20 cellular contexts compared by ENCODE assay signal in the genomic region with DNA sequence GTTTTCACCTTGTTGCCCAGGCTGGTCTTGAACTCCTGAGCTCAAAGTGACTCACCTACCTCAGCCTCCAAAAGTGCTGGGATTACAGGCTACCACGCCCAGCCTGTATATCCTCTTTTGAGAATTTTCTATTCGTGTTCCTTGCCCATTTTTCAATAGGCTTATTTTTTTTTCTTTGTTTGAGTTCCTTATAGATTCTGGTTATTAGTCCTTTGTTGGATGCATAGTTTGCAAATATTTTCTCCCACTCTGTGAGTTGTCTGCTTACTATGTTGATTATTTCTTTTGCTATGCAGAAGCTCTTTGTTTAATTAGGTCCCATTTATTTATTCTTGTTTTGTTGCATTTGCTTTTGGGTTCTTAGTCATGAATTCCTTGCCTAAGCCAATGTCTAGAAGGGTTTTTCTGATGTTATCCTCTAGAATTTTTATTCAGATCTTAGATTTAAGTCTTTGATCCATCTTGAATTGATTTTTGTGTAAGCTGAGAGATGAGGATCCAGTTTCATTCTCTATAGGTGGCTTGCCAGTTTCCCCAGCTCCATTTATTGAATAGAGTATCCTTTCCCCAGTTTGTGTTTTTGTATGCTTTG. TPM values are rescaled to one million over a fixed set of nuclear protein-coding genes. Genes with fewer than 3 reads are reported as not detected.
DNase-seq lines count a peak whose midpoint lies in the region; ATAC-seq and TF ChIP-seq lines count a peak whose summit lies in the region.
"Had no signal": no experiment of that assay in that cellular context is flagged by ENCODE, and none has a peak within 500 bp of the region (broad histone marks: within the 10 kb centered on the region; RNA-seq: fewer than 3 reads in every experiment).

No MANE protein-coding gene starts in this region.

- peaks cover 20% of the 10 kb centered on the region for H3K4me1 Mint-ChIP-seq in activated T-helper 17 cell treated with anti-CD3 and anti-CD28 coated beads, Interleukin-2, amount 50 U/mL, for 72 hours

- TF ChIP-seq POLR2A in heart left ventricle (IDR thresholded peaks at IDR 0.05) = no peak

- intact Hi-C loops in left ventricle myocardium inferior (cut with micrococcal nuclease) (no loop called here), heart left ventricle (cut with DNase I) (no loop called here)

- H3K27ac ChIP-seq in left ventricle myocardium inferior (replicated peaks) = peak overlapping the region; percentile 53
- H3K27ac ChIP-seq in heart left ventricle = peak overlapping the region in 2 of 12 donors; percentile 0 to 39
- peak overlapping the region; percentile 20 for H3K27ac ChIP-seq in SJSA1
- H3K27ac ChIP-seq: BLaER1, Peyer's patch had no signal

- TF ChIP-seq CTCF in left ventricle myocardium inferior (IDR thresholded peaks at IDR 0.05; ENCODE audit: borderline replicate concordance) (no peak), heart left ventricle (IDR thresholded peaks at IDR 0.05) (no peak)

- H3K9me3 ChIP-seq in left ventricle myocardium inferior (replicated peaks) (peaks cover 24% of the 10 kb centered on the region), heart left ventricle (peaks cover 0 to 31% (median 15%) of the 10 kb centered on the region in 12 donors), SJSA1 (replicated peaks) (no peaks in the 10 kb centered on the region; the same call in 1 of the 2 replicates)
- H3K9me3 ChIP-seq: Peyer's patch, SK-N-SH had no signal

- no peak overlapping the region for H3K4me3 Mint-ChIP-seq in activated T-helper 17 cell treated with anti-CD3 and anti-CD28 coated beads, Interleukin-2, amount 50 U/mL, for 72 hours
- H3K4me3 Mint-ChIP-seq: CD8-positive, alpha-beta T cell; T-cell had no signal

- no peak for ATAC-seq in heart left ventricle
- ATAC-seq in activated T-helper 17 cell treated with anti-CD3 and anti-CD28 coated beads, Interleukin-2, amount 50 U/mL, for 72 hours (replicated peaks) = no peak
- ATAC-seq: CD8-positive, alpha-beta T cell; T-cell had no signal

- 84 to 98% (median 92%) methylated on average over 2 of the region's 2 CpGs for WGBS in heart left ventricle, 4 donors

- H3K27me3 ChIP-seq in left ventricle myocardium inferior (ENCODE audit: low read depth) (no peaks in the 10 kb centered on the region), heart left ventricle (no peaks in the 10 kb centered on the region), SJSA1 (replicated peaks) (no peaks in the 10 kb centered on the region)
- H3K27me3 ChIP-seq: BLaER1, Peyer's patch had no signal

- H3K36me3 Mint-ChIP-seq in activated T-helper 17 cell treated with anti-CD3 and anti-CD28 coated beads, Interleukin-2, amount 50 U/mL, for 72 hours (ENCODE audit: low read depth) = peaks cover 6% of the 10 kb centered on the region

- peaks cover 25% of the 10 kb centered on the region for H3K4me1 ChIP-seq in left ventricle myocardium inferior
- H3K4me1 ChIP-seq in heart left ventricle = peaks cover 0 to 16% (median 2%) of the 10 kb centered on the region in 12 donors
- H3K4me1 ChIP-seq in SJSA1 (replicated peaks) = peaks cover 23% of the 10 kb centered on the region
- H3K4me1 ChIP-seq: BLaER1, Peyer's patch had no signal

- DNase-seq in left ventricle myocardium inferior (no peak), heart left ventricle (no peak), SJSA1 (ENCODE audit: low read depth in 1 of 2, low spot score in 2 of 2) (peak in 1 of 2 experiments; percentile 71), fibroblast of peridontal ligament (ENCODE audit: extremely low read depth) (peak; percentile 55), NCI-H2081 (lab: John Stamatoyannopoulos, UW) (no peak), NOMO-1 treated with dmso at 0.1 percent for 144 hours (lab: John Stamatoyannopoulos, UW; ENCODE audit: unreplicated experiment) (no peak)
- DNase-seq in stimulated activated CD4-positive, alpha-beta T cell treated with anti-CD3 and anti-CD28 coated beads, Interleukin-2, amount 100 ng/mL, for 48 hours = no peak
- DNase-seq: 8988T; CD8-positive, alpha-beta T cell; DND-41; NCI-H1436; NCI-H2029 treated with DMSO at 0.1 percent for 48 hours; NCI-H510A; NCI-H774; Peyer's patch; Right ventricle myocardium superior; SK-N-SH; T-cell had no signal

- peaks cover 7% of the 10 kb centered on the region for H3K9me3 Mint-ChIP-seq in activated T-helper 17 cell treated with anti-CD3 and anti-CD28 coated beads, Interleukin-2, amount 50 U/mL, for 72 hours

- H3K36me3 ChIP-seq in left ventricle myocardium inferior = peaks cover 12% of the 10 kb centered on the region
- peaks cover 0 to 5% (median 0%) of the 10 kb centered on the region in 9 donors for H3K36me3 ChIP-seq in heart left ventricle
- no peaks in the 10 kb centered on the region for H3K36me3 ChIP-seq in SJSA1

- H3K4me3 ChIP-seq in left ventricle myocardium inferior (no peak overlapping the region), heart left ventricle (no peak overlapping the region), SJSA1 (no peak overlapping the region)
- H3K4me3 ChIP-seq: BLaER1, Peyer's patch had no signal

- H3K27ac Mint-ChIP-seq in activated T-helper 17 cell treated with anti-CD3 and anti-CD28 coated beads, Interleukin-2, amount 50 U/mL, for 72 hours = no peak overlapping the region
- H3K27ac Mint-ChIP-seq: CD8-positive, alpha-beta T cell; T-cell had no signal

- H3K27me3 Mint-ChIP-seq in activated T-helper 17 cell treated with anti-CD3 and anti-CD28 coated beads, Interleukin-2, amount 50 U/mL, for 72 hours = no peaks in the 10 kb centered on the region
- H3K27me3 Mint-ChIP-seq: T-cell had no signal

RNA-seq across cellular contexts. Expression of gene ZBED5, which starts 17.7 kb away (rescaled TPM):
- total RNA-seq in left ventricle myocardium inferior (41.6 TPM), heart left ventricle (10 to 100 TPM; 26.3 to 49.1 (median 38.9) TPM)
- 10 to 100 TPM; 22.5 to 29.5 TPM for polyA plus RNA-seq in heart left ventricle
- total RNA-seq in SJSA1 (2014; rRNA removed; shearing (Covaris generic)) = 22.7 and 29.5 TPM in 2 replicates
- 10 to 100 TPM; 28.8 to 33.0 TPM for total RNA-seq in activated T-helper 17 cell treated with anti-CD3 and anti-CD28 coated beads, Interleukin-2, amount 50 U/mL, for 72 hours
